Comparison of ENCODE assay signal across 15 cellular contexts in the genomic region with DNA sequence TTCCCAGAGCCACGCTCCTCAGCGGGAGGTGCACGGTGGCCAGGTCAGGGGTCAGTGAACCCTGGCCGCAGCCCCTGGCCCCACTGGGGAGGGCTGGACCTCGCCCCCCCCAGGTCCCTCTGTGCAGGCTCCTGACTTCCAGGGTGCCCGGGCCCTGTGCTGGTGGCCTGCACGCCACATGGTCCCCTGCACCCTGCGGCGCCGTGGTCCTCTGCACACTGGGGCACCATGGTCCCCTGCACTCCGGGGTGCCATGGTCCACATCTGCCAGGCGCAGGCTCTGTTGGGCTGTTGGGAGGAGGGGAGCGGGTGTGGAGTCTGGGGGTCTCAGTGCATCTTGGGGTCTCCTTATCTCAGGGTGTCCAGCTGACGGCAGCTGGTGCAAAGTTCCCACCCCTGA. TPM values are rescaled to one million over a fixed set of nuclear protein-coding genes. Genes with fewer than 3 reads are reported as not detected.
DNase-seq lines count a peak whose midpoint lies in the region; ATAC-seq and TF ChIP-seq lines count a peak whose summit lies in the region.
"Had no signal": no experiment of that assay in that cellular context is flagged by ENCODE, and none has a peak within 500 bp of the region (broad histone marks: within the 10 kb centered on the region; RNA-seq: fewer than 3 reads in every experiment).

No MANE protein-coding gene starts in this region.

- no peaks in the 10 kb centered on the region for H3K9me3 ChIP-seq in left ventricle myocardium inferior (replicated peaks)
- H3K9me3 ChIP-seq in neutrophil: no peaks in the 10 kb centered on the region
- H3K9me3 ChIP-seq in body of pancreas: no peaks in the 10 kb centered on the region

- H3K4me1 Mint-ChIP-seq in chondrocyte (ENCODE audit: low read depth): no peaks in the 10 kb centered on the region
- H3K4me1 Mint-ChIP-seq: GM23338 had no signal

- no peak overlapping the region for H3K27ac ChIP-seq in left ventricle myocardium inferior (replicated peaks)
- peak overlapping the region; percentile 69 for H3K27ac ChIP-seq in neutrophil
- H3K27ac ChIP-seq in body of pancreas: no peak overlapping the region
- H3K27ac ChIP-seq: C4-2B had no signal

- no peaks in the 10 kb centered on the region for H3K9me3 Mint-ChIP-seq in chondrocyte (ENCODE audit: low read depth)
- H3K9me3 Mint-ChIP-seq: CD4-positive, alpha-beta memory T cell had no signal

- no peaks in the 10 kb centered on the region for H3K36me3 ChIP-seq in left ventricle myocardium inferior
- no peaks in the 10 kb centered on the region for H3K36me3 ChIP-seq in neutrophil
- no peaks in the 10 kb centered on the region for H3K36me3 ChIP-seq in body of pancreas (replicated peaks in 1 of 2; ENCODE audit: insufficient read depth in 1 of 2, low read depth in 2 of 2)

- no peak overlapping the region for H3K27ac Mint-ChIP-seq in chondrocyte (ENCODE audit: unreplicated experiment)
- H3K27ac Mint-ChIP-seq: CD4-positive, alpha-beta memory T cell; GM23338 had no signal

- peaks cover 9% of the 10 kb centered on the region for H3K27me3 Mint-ChIP-seq in chondrocyte (ENCODE audit: low read depth)

- peak; percentile 35 for DNase-seq in Right ventricle myocardium superior
- DNase-seq in left ventricle myocardium inferior: no peak
- peak; percentile 85 for DNase-seq in chondrocyte (ENCODE audit: low spot score)
- DNase-seq in DMS114 treated with DMSO at 0.1 percent for 48 hours (lab: John Stamatoyannopoulos, UW; ENCODE audit: unreplicated experiment): no peak
- no peak for DNase-seq in body of pancreas
- no peak for DNase-seq in left lobe of liver (ENCODE audit: low spot score)
- DNase-seq: 8988T; CD4-positive, alpha-beta memory T cell; DMS153; DMS79 treated with DMSO at 0.1 percent for 48 hours; EL; H7 had no signal

- 69 to 85% methylated on average over 4 to 14 of the region's 14 CpGs for WGBS in body of pancreas, 2 donors

- intact Hi-C loops in Right ventricle myocardium superior (cut with DNase I) (no loop called here), left ventricle myocardium inferior (cut with micrococcal nuclease) (no loop called here), body of pancreas (cut with DNase I) (no loop called here)

- H3K4me1 ChIP-seq in left ventricle myocardium inferior: no peaks in the 10 kb centered on the region
- peaks cover 23 to 34% of the 10 kb centered on the region in 2 experiments for H3K4me1 ChIP-seq in neutrophil (ENCODE audit: control insufficient read depth in 1 of 2, insufficient read depth in 1 of 2, low read depth in 1 of 2, low read length in 1 of 2)
- no peaks in the 10 kb centered on the region for H3K4me1 ChIP-seq in body of pancreas

- H3K27me3 ChIP-seq in left ventricle myocardium inferior (ENCODE audit: low read depth) (peaks cover 35% of the 10 kb centered on the region), neutrophil (peaks cover 20% of the 10 kb centered on the region), body of pancreas (no peaks in the 10 kb centered on the region)

- no peak overlapping the region for H3K4me3 Mint-ChIP-seq in chondrocyte (ENCODE audit: unreplicated experiment)
- H3K4me3 Mint-ChIP-seq: CD4-positive, alpha-beta memory T cell; GM23338 had no signal

- H3K4me3 ChIP-seq in left ventricle myocardium inferior (no peak overlapping the region), neutrophil (ENCODE audit: low read depth in 1 of 2, low read length in 1 of 2) (peak overlapping the region; percentile 17 to 25), body of pancreas (no peak overlapping the region)
- H3K4me3 ChIP-seq: GM23338 had no signal

- H3K36me3 Mint-ChIP-seq in chondrocyte (ENCODE audit: low read depth): no peaks in the 10 kb centered on the region
- H3K36me3 Mint-ChIP-seq: CD4-positive, alpha-beta memory T cell had no signal

- no peak for TF ChIP-seq POLR2A in body of pancreas (IDR thresholded peaks at IDR 0.05)

- TF ChIP-seq CTCF in left ventricle myocardium inferior (IDR thresholded peaks at IDR 0.05; ENCODE audit: borderline replicate concordance) (no peak), chondrocyte (IDR thresholded peaks at IDR 0.05) (no peak), neutrophil (IDR thresholded peaks at IDR 0.05) (no peak), body of pancreas (IDR thresholded peaks at IDR 0.05) (no peak)

- ATAC-seq in Right ventricle myocardium superior (ENCODE audit: poor library complexity): no peak
- no peak for ATAC-seq in body of pancreas
- no peak for ATAC-seq in left lobe of liver
- ATAC-seq: GM23338 had no signal

RNA-seq across cellular contexts. Expression of gene TMEM255B, which starts 23.3 kb away (rescaled TPM):
- total RNA-seq in Right ventricle myocardium superior: 6.9 TPM
- total RNA-seq in left ventricle myocardium inferior: 7.7 TPM
- total RNA-seq in chondrocyte: 2.6 to 7.1 TPM (median 5.2 TPM) in 3 replicates
- 1 to 10 TPM; 1.0 to 4.6 TPM for total RNA-seq in body of pancreas
- total RNA-seq in left lobe of liver: 5.3 TPM

Comparison
In these comparisons a context has a peak if more than half of its experiments do, and no peak if none do; other contexts are left out.
1. DNase-seq: peak in Right ventricle myocardium superior (single experiment) and chondrocyte (single experiment); none in left ventricle myocardium inferior (single experiment), DMS114 treated with DMSO at 0.1 percent for 48 hours (single experiment), body of pancreas (0 of 4) and left lobe of liver (single experiment).
2. H3K4me3 ChIP-seq: peak in neutrophil (2 of 2); none in left ventricle myocardium inferior (single experiment) and body of pancreas (0 of 2).